In the genomic region with DNA sequence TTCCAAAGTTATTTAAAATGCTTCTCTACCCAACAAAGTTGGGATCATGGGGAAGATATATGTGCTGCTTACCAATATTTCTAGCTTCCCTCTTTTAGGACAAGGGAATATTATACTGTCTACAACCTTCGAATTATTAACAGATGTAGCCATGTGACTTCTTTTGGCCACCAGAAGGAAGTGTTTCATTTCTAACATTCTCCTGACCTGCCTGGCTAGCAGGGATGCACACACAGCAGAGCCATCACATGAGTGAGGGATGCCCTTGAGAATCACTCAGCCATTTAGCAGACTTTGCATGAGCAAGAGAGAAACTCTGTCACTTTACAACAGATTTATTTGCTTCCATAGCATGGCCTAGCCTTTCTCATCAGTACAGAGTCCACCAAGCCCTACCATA, we compare ENCODE assay signal across 16 cellular contexts.
DNase-seq lines count a peak whose midpoint lies in the region; ATAC-seq and TF ChIP-seq lines count a peak whose summit lies in the region.
"Had no signal": no experiment of that assay in that cellular context is flagged by ENCODE, and none has a peak within 500 bp of the region (broad histone marks: within the 10 kb centered on the region; RNA-seq: fewer than 3 reads in every experiment).

No MANE protein-coding gene starts in this region.

- no peaks in the 10 kb centered on the region for H3K36me3 Mint-ChIP-seq in activated CD4-positive, alpha-beta memory T cell treated with anti-CD3 and anti-CD28 coated beads for 36 hours
- H3K36me3 Mint-ChIP-seq: neural progenitor cell had no signal

- H3K27me3 ChIP-seq in GM06990 (replicated peaks; ENCODE audit: control insufficient read depth, insufficient read depth, low read length), result no peaks in the 10 kb centered on the region
- H3K27me3 ChIP-seq: neural progenitor cell had no signal

- CTCF ChIA-PET in activated CD4-positive, alpha-beta memory T cell treated with anti-CD3 and anti-CD28 coated beads for 36 hours (lab: Charles Lee), result no interaction called here

- peak; percentile 13 for TF ChIP-seq CTCF in GM06990 (IDR thresholded peaks at IDR 0.05; ENCODE audit: insufficient read depth, low read length, poor library complexity, severe bottlenecking)

- H3K27ac Mint-ChIP-seq in activated CD4-positive, alpha-beta memory T cell treated with anti-CD3 and anti-CD28 coated beads for 36 hours, result no peak overlapping the region
- H3K27ac Mint-ChIP-seq: HFFc6, neural progenitor cell had no signal

- peaks cover 37% of the 10 kb centered on the region for H3K4me1 Mint-ChIP-seq in activated CD4-positive, alpha-beta memory T cell treated with anti-CD3 and anti-CD28 coated beads for 36 hours (ENCODE audit: low read depth)

- DNase-seq in GM06990 (ENCODE audit: extremely low read depth, insufficient read length) (no peak), OCI-M2 (lab: John Stamatoyannopoulos, UW; ENCODE audit: unreplicated experiment) (no peak), Right ventricle myocardium inferior (ENCODE audit: missing footprints) (no peak), Right ventricle myocardium superior (no peak)
- no peak for DNase-seq in activated CD4-positive, alpha-beta memory T cell treated with anti-CD3 and anti-CD28 coated beads for 36 hours
- DNase-seq: GF-D8; HFFc6; NCI-H1092; stimulated activated naive CD8-positive, alpha-beta T cell treated with anti-CD3 and anti-CD28 coated beads, Interleukin-15, amount 100 ng/mL, for 72 hours; WERI-Rb-1 had no signal

- H3K9me3 Mint-ChIP-seq in activated CD4-positive, alpha-beta memory T cell treated with anti-CD3 and anti-CD28 coated beads for 36 hours, result no peaks in the 10 kb centered on the region
- H3K9me3 Mint-ChIP-seq: HFFc6; neural progenitor cell; stimulated activated naive CD8-positive, alpha-beta T cell treated with anti-CD3 and anti-CD28 coated beads, Interleukin-15, amount 100 ng/mL, for 72 hours had no signal

- no peaks in the 10 kb centered on the region for H3K36me3 ChIP-seq in GM06990 (ENCODE audit: control insufficient read depth, insufficient read depth, low read length)
- H3K36me3 ChIP-seq: neural progenitor cell, WERI-Rb-1 had no signal

- no peak overlapping the region for H3K4me3 ChIP-seq in GM06990 (replicated peaks; ENCODE audit: low read depth, low read length)
- H3K4me3 ChIP-seq: neural progenitor cell had no signal

- peaks cover 2% of the 10 kb centered on the region for H3K27me3 Mint-ChIP-seq in activated CD4-positive, alpha-beta memory T cell treated with anti-CD3 and anti-CD28 coated beads for 36 hours

- POLR2A ChIA-PET in activated CD4-positive, alpha-beta memory T cell treated with anti-CD3 and anti-CD28 coated beads for 36 hours (lab: Charles Lee), result no interaction called here

- intact Hi-C loops in Right ventricle myocardium inferior (cut with DNase I), result no loop called here
- intact Hi-C loops in activated CD4-positive, alpha-beta memory T cell treated with anti-CD3 and anti-CD28 coated beads for 36 hours (cut with micrococcal nuclease), result no loop called here
- intact Hi-C loops in Right ventricle myocardium superior (cut with DNase I), result no loop called here

- ATAC-seq in GM19351 (IDR thresholded peaks at IDR 0.05; ENCODE audit: unreplicated experiment) (peak; percentile 17), HG02840 (IDR thresholded peaks at IDR 0.05; ENCODE audit: low FRiP score, unreplicated experiment) (peak; percentile 26), HG03571 (IDR thresholded peaks at IDR 0.05; ENCODE audit: unreplicated experiment) (peak; percentile 32), Right ventricle myocardium inferior (no peak), Right ventricle myocardium superior (ENCODE audit: poor library complexity) (no peak)
- ATAC-seq: esophagus mucosa, Panc1 had no signal

- no peak overlapping the region for H3K4me3 Mint-ChIP-seq in activated CD4-positive, alpha-beta memory T cell treated with anti-CD3 and anti-CD28 coated beads for 36 hours
- H3K4me3 Mint-ChIP-seq: HFFc6; neural progenitor cell; stimulated activated naive CD8-positive, alpha-beta T cell treated with anti-CD3 and anti-CD28 coated beads, Interleukin-15, amount 100 ng/mL, for 72 hours had no signal

Comparison
In these comparisons a context has a peak if more than half of its experiments do, and no peak if none do; other contexts are left out.
1. ATAC-seq: peak in GM19351 (single experiment), HG02840 (single experiment) and HG03571 (single experiment); none in Right ventricle myocardium inferior (single experiment) and Right ventricle myocardium superior (single experiment).